In the genomic region with DNA sequence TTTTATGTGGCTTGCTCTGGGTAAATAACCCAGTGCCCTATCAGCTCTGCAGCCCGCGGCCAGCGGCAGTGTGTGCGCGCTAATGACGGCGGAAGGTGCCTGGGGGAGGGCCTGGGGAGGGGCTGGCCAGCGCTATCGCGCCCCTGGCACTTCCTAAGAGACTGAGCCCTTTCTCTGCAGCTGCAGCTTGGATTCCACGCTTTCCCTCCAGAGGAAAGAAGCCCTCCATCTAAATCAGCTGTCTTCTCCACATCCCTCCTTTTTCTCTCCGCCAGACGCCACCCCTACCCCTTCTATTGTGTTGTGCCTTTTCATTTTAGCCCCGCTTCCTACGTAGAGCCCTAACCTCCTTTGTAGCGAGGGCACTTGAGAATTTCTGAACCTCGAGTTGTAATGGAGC, we compare ENCODE assay signal across 8 cellular contexts. TPM values are rescaled to one million over a fixed set of nuclear protein-coding genes. Genes with fewer than 3 reads are reported as not detected.
DNase-seq lines count a peak whose midpoint lies in the region; ATAC-seq and TF ChIP-seq lines count a peak whose summit lies in the region.
"Had no signal": no experiment of that assay in that cellular context is flagged by ENCODE, and none has a peak within 500 bp of the region (broad histone marks: within the 10 kb centered on the region; RNA-seq: fewer than 3 reads in every experiment).

No MANE protein-coding gene starts in this region.

- H3K36me3 ChIP-seq in HUES6 (ENCODE audit: control insufficient read depth, insufficient read depth, low read length) (no peaks in the 10 kb centered on the region), endodermal cell (ENCODE audit: control insufficient read depth, insufficient read depth, low read length) (no peaks in the 10 kb centered on the region), neural progenitor cell (no peaks in the 10 kb centered on the region)

- H2AFZ ChIP-seq in neural progenitor cell (replicated peaks): peak overlapping the region; percentile 94

- H3K4me3 ChIP-seq in HUES6 (ENCODE audit: low read depth, low read length) (peak overlapping the region; percentile 90), endodermal cell (ENCODE audit: low read length) (peak overlapping the region; percentile 98), neural progenitor cell (peak overlapping the region; percentile 66)

- peaks cover 9% of the 10 kb centered on the region for H3K4me1 Mint-ChIP-seq in endodermal cell
- H3K4me1 Mint-ChIP-seq in neural progenitor cell: peaks cover 13% of the 10 kb centered on the region

- H3K27me3 ChIP-seq in HUES6 (ENCODE audit: control insufficient read depth, insufficient read depth, low read length): peaks cover 41% of the 10 kb centered on the region
- H3K27me3 ChIP-seq in endodermal cell (ENCODE audit: control insufficient read depth, insufficient read depth, low read length, poor library complexity, severe bottlenecking): peaks cover 40% of the 10 kb centered on the region
- H3K27me3 ChIP-seq in neural progenitor cell: peaks cover 39% of the 10 kb centered on the region

- 0% methylated on average over 2 to 17 of the region's 17 CpGs for WGBS in endodermal cell (ENCODE audit: insufficient coverage in 1 of 2, insufficient read length in 1 of 2), 2 experiments

- H3K9me3 ChIP-seq in HUES6 (ENCODE audit: control insufficient read depth, insufficient read depth, low read depth, low read length) (no peaks in the 10 kb centered on the region), endodermal cell (ENCODE audit: control insufficient read depth, low read length) (no peaks in the 10 kb centered on the region), neural progenitor cell (ENCODE audit: low read depth) (no peaks in the 10 kb centered on the region)

- peak overlapping the region; percentile 82 for H3K4me2 ChIP-seq in neural progenitor cell

- H3K27ac Mint-ChIP-seq in endodermal cell: peak overlapping the region; percentile 92
- no peak overlapping the region for H3K27ac Mint-ChIP-seq in neural progenitor cell

- H4K20me1 ChIP-seq in neural progenitor cell (ENCODE audit: low read depth): no peaks in the 10 kb centered on the region

- peak; percentile 35 for DNase-seq in NOMO-1 treated with DMSO at 0.1 percent for 48 hours (lab: John Stamatoyannopoulos, UW; ENCODE audit: unreplicated experiment)
- peak; percentile 78 for DNase-seq in endodermal cell
- peak; percentile 72 for DNase-seq in neural progenitor cell (ENCODE audit: low spot score)
- no peak for DNase-seq in superior temporal gyrus (ENCODE audit: extremely low spot score)

- ATAC-seq in HG02571 (IDR thresholded peaks at IDR 0.05; ENCODE audit: unreplicated experiment) (no peak), HG02623 (IDR thresholded peaks at IDR 0.05; ENCODE audit: unreplicated experiment) (no peak)

- H3K27me3 Mint-ChIP-seq in endodermal cell (ENCODE audit: insufficient read depth) (peaks cover 46% of the 10 kb centered on the region), neural progenitor cell (ENCODE audit: insufficient read depth, low read depth) (peaks cover 6% of the 10 kb centered on the region)

- H3K4me1 ChIP-seq in HUES6 (ENCODE audit: control insufficient read depth, insufficient read depth, low read length) (peaks cover 4% of the 10 kb centered on the region), endodermal cell (ENCODE audit: control insufficient read depth, insufficient read depth, low read length) (no peaks in the 10 kb centered on the region), neural progenitor cell (no peaks in the 10 kb centered on the region)

- no peaks in the 10 kb centered on the region for H3K79me2 ChIP-seq in neural progenitor cell (ENCODE audit: low read depth)

- H3K36me3 Mint-ChIP-seq in endodermal cell (ENCODE audit: low read depth) (no peaks in the 10 kb centered on the region), neural progenitor cell (no peaks in the 10 kb centered on the region)

- H3F3A ChIP-seq in neural progenitor cell (ENCODE audit: low read depth): peaks cover 16% of the 10 kb centered on the region

- H3K27ac ChIP-seq in HUES6 (ENCODE audit: low read depth, low read length) (no peak overlapping the region), endodermal cell (ENCODE audit: low read depth, low read length) (no peak overlapping the region), neural progenitor cell (no peak overlapping the region)

- H3K9ac ChIP-seq in HUES6 (ENCODE audit: low read length): peak overlapping the region; percentile 15
- peak overlapping the region; percentile 52 for H3K9ac ChIP-seq in endodermal cell (ENCODE audit: extremely low read depth, low read length, poor library complexity, severe bottlenecking)
- H3K9ac ChIP-seq in neural progenitor cell: no peak overlapping the region

- no peak for TF ChIP-seq CTCF in endodermal cell (conservative IDR thresholded peaks at IDR 0.05)
- TF ChIP-seq CTCF in neural progenitor cell (IDR thresholded peaks at IDR 0.05): no peak

- H3K9me3 Mint-ChIP-seq in endodermal cell (no peaks in the 10 kb centered on the region), neural progenitor cell (no peaks in the 10 kb centered on the region)

- H3K4me3 Mint-ChIP-seq in endodermal cell (peak overlapping the region; percentile 92), neural progenitor cell (peak overlapping the region; percentile 98)

RNA-seq across cellular contexts. Expression of a gene that starts 0.9 kb away (rescaled TPM):
- total RNA-seq in endodermal cell (10 to 100 TPM in 1 of 2 donors, 1 to 10 TPM in 1; 5.8 to 15.1 TPM), neural progenitor cell (ENCODE audit: low replicate concordance) (3.8 and 14.2 TPM in 2 replicates)
- polyA plus RNA-seq in endodermal cell (2013, experiment 1 of 2): 20.3 TPM
- polyA plus RNA-seq in endodermal cell (2013, experiment 2 of 2): 19.6 TPM
- total RNA-seq: RPMI7951 had no signal
